22 cellular contexts compared by ENCODE assay signal in the genomic region with DNA sequence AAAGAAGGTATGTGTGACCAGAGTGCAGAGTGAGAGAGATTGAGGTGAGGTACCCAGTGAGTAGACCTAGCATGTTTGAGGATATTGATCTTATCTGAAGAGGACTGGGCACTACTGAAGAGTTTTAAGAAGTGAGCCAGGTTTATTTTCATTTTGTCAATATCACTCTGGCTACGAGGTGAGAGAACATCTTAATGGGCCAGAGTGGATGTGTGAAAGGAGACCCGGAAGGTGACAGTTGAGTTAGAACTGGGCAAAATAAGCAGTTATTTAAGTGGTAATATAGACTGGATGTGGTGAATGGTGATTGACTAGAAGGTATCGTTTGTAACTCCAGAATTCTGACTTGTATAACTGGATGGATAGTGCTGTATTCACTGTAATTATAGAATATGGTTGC.
DNase-seq lines count a peak whose midpoint lies in the region; ATAC-seq, FAIRE-seq and TF ChIP-seq lines count a peak whose summit lies in the region.
"Had no signal": no experiment of that assay in that cellular context is flagged by ENCODE, and none has a peak within 500 bp of the region (broad histone marks: within the 10 kb centered on the region; RNA-seq: fewer than 3 reads in every experiment).

No MANE protein-coding gene starts in this region.

- ATAC-seq in HepG2 (no peak), right lobe of liver (no peak), natural killer cell (peak; percentile 77 to 87 (median 85))
- no peak for ATAC-seq in activated T-cell treated with anti-CD3 and anti-CD28 coated beads, Interleukin-2, amount 50 U/mL, for 4 hours
- ATAC-seq: A549, HCT116 had no signal

- CTCF ChIA-PET in HepG2 (lab: Yijun Ruan, JAX; ENCODE audit: low intra/inter-chr PET ratio, low total read pairs), result no interaction called here

- H3K27me3 ChIP-seq in HepG2 (ENCODE audit: control insufficient read depth in 1 of 2, insufficient read depth in 2 of 2, low read length in 2 of 2) (no peaks in the 10 kb centered on the region), right lobe of liver (no peaks in the 10 kb centered on the region), stomach (no peaks in the 10 kb centered on the region)
- H3K27me3 ChIP-seq: SJCRH30 had no signal

- H3K27ac ChIP-seq in HepG2 (ENCODE audit: extremely low read length, insufficient read depth, low read length) (no peak overlapping the region), right lobe of liver (no peak overlapping the region), stomach (no peak overlapping the region)
- H3K27ac ChIP-seq: A549, SJCRH30 had no signal

- WGBS in HepG2 (ENCODE audit: low lambda C conversion rate), result 95% methylated on average over 3 of the region's 3 CpGs
- 98% methylated on average over 3 of the region's 3 CpGs for WGBS in right lobe of liver (ENCODE audit: insufficient coverage, low coverage, low lambda C conversion rate, missing lambda C conversion rate)
- WGBS in stomach, 5 donors, result 80 to 100% (median 95%) methylated on average over 3 of the region's 3 CpGs

- H3K9ac ChIP-seq in HepG2 (ENCODE audit: insufficient read depth, low read depth, low read length), result no peak overlapping the region

- H3K4me1 ChIP-seq in HepG2 (ENCODE audit: insufficient read depth, low read length) (no peaks in the 10 kb centered on the region), right lobe of liver (no peaks in the 10 kb centered on the region), stomach (peaks cover 0 to 28% (median 7%) of the 10 kb centered on the region in 4 donors)
- H3K4me1 ChIP-seq: A549, SJCRH30 had no signal

- TF ChIP-seq EP300 in HepG2 (IDR thresholded peaks at IDR 0.05; ENCODE audit: low read depth in 2 of 2, low read length in 2 of 2) (no peak), HepG2 (CRISPR knock-in tag; IDR thresholded peaks at IDR 0.05; ENCODE audit: borderline replicate concordance) (no peak), stomach (IDR thresholded peaks at IDR 0.05) (no peak)

- POLR2A ChIA-PET in HepG2 (lab: Yijun Ruan, JAX), result no interaction called here

- no peak overlapping the region for H3K4me3 ChIP-seq in HepG2 (replicated peaks in 1 of 3; ENCODE audit: insufficient read depth in 1 of 3, low read depth in 2 of 3, low read length in 3 of 3)
- H3K4me3 ChIP-seq in right lobe of liver, result no peak overlapping the region
- no peak overlapping the region for H3K4me3 ChIP-seq in stomach
- H3K4me3 ChIP-seq: A549, SJCRH30 had no signal

- peaks cover 1 to 10% of the 10 kb centered on the region in 2 experiments; a peak in 4 of 5 replicates for H3K36me3 ChIP-seq in HepG2 (replicated peaks in 1 of 2; ENCODE audit: control insufficient read depth in 1 of 2, insufficient read depth in 2 of 2, low read length in 2 of 2)
- H3K36me3 ChIP-seq in right lobe of liver, result peaks cover 0 to 2% (median 0%) of the 10 kb centered on the region in 4 donors
- peaks cover 0 to 3% (median 0%) of the 10 kb centered on the region in 4 donors for H3K36me3 ChIP-seq in stomach

- H3K36me3 Mint-ChIP-seq in endothelial cell (ENCODE audit: low read depth, unreplicated experiment) (peaks cover 24% of the 10 kb centered on the region), natural killer cell (no peaks in the 10 kb centered on the region)
- peaks cover 7% of the 10 kb centered on the region for H3K36me3 Mint-ChIP-seq in activated T-cell treated with anti-CD3 and anti-CD28 coated beads, Interleukin-2, amount 50 U/mL, for 4 hours (ENCODE audit: insufficient read depth)

- H3K4me2 ChIP-seq in HepG2 (ENCODE audit: low read depth, low read length), result no peak overlapping the region
- H3K4me2 ChIP-seq: A549 had no signal

- H3K79me2 ChIP-seq in HepG2 (ENCODE audit: insufficient read depth, low read length), result peaks cover 8% of the 10 kb centered on the region

- DNase-seq in HepG2 (ENCODE audit: low spot score) (no peak), right lobe of liver (no peak), endothelial cell (ENCODE audit: low spot score) (no peak), natural killer cell (no peak), NCI-H1048 (lab: John Stamatoyannopoulos, UW) (no peak), stomach (no peak)
- no peak for DNase-seq in activated T-cell treated with anti-CD3 and anti-CD28 coated beads, Interleukin-2, amount 50 U/mL, for 4 hours
- DNase-seq in activated effector memory CD4-positive, alpha-beta T cell treated with Interleukin-2 at 50 U/mL for 16 hours, result no peak
- DNase-seq: GOT3; Karpas-422; NCI-H1436; NCI-H187 treated with DMSO at 0.1 percent for 48 hours; NCI-H510A treated with DMSO at 0.1 percent for 48 hours; NCI-H774; NK-92 treated with Interleukin-12 subunit alpha and Interleukin-12 subunit beta, amount 100 ng/mL, for 24 hours; SJCRH30 had no signal

- TF ChIP-seq RAD21 in HepG2 (CRISPR knock-in tag; IDR thresholded peaks at IDR 0.05), result no peak

- H3K27ac Mint-ChIP-seq in endothelial cell (ENCODE audit: unreplicated experiment) (peak overlapping the region; percentile 88), natural killer cell (peak overlapping the region; percentile 52 to 68)
- H3K27ac Mint-ChIP-seq: B cell had no signal

- H3K4me3 Mint-ChIP-seq in endothelial cell (ENCODE audit: unreplicated experiment) (peak overlapping the region; percentile 57), natural killer cell (peak overlapping the region; percentile 29)
- no peak overlapping the region for H3K4me3 Mint-ChIP-seq in activated T-cell treated with anti-CD3 and anti-CD28 coated beads, Interleukin-2, amount 50 U/mL, for 4 hours
- H3K4me3 Mint-ChIP-seq: B cell, CD14-positive monocyte had no signal

- peaks cover 36% of the 10 kb centered on the region for H3K4me1 Mint-ChIP-seq in endothelial cell (ENCODE audit: unreplicated experiment)
- peaks cover 34 to 45% of the 10 kb centered on the region in 2 donors for H3K4me1 Mint-ChIP-seq in natural killer cell
- peaks cover 10% of the 10 kb centered on the region for H3K4me1 Mint-ChIP-seq in activated T-cell treated with anti-CD3 and anti-CD28 coated beads, Interleukin-2, amount 50 U/mL, for 4 hours (ENCODE audit: low read depth)

- no peak for TF ChIP-seq POLR2A in HepG2 (IDR thresholded peaks at IDR 0.05; ENCODE audit: insufficient read depth in 1 of 2, low read depth in 2 of 2, low read length in 2 of 2)
- no peak for TF ChIP-seq POLR2A in right lobe of liver (IDR thresholded peaks at IDR 0.05)
- no peak for TF ChIP-seq POLR2A in stomach (IDR thresholded peaks at IDR 0.05)

- in situ Hi-C loops in HepG2 (cut with HindIII; ENCODE audit: extremely low pct_ligation_motif_present, low pct_unique_long_range_greater_than_20kb), result loop anchor here (10.0 kb wide), 1 partner anchor 114 kb away; no protein-coding TSS in a partner anchor

- no peaks in the 10 kb centered on the region for H3K9me3 ChIP-seq in HepG2 (ENCODE audit: low read length)
- no peaks in the 10 kb centered on the region for H3K9me3 ChIP-seq in right lobe of liver
- H3K9me3 ChIP-seq in stomach, result no peaks in the 10 kb centered on the region
- H3K9me3 ChIP-seq: A549, SJCRH30 had no signal

- no peak for TF ChIP-seq CTCF in HepG2 (CRISPR knock-in tag; IDR thresholded peaks at IDR 0.05)
- TF ChIP-seq CTCF in right lobe of liver (IDR thresholded peaks at IDR 0.05), result no peak
- TF ChIP-seq CTCF in endothelial cell (IDR thresholded peaks at IDR 0.05; ENCODE audit: unreplicated experiment), result no peak
- no peak for TF ChIP-seq CTCF in natural killer cell (IDR thresholded peaks at IDR 0.05)
- TF ChIP-seq CTCF in stomach (IDR thresholded peaks at IDR 0.05), result no peak

- H4K20me1 ChIP-seq in HepG2 (ENCODE audit: insufficient read depth, low read length), result no peaks in the 10 kb centered on the region

- no peak for FAIRE-seq in HepG2 (lab: Jason Lieb, UNC)
- FAIRE-seq: A549, G401.6, GM12892 had no signal

- TSS peak; percentile 4 for BruUV-seq in HepG2 (replicated peaks; lab: Mats Ljungman, UMichigan)

- intact Hi-C loops in HepG2 (cut with micrococcal nuclease; ENCODE audit: unreplicated experiment) (no loop called here), right lobe of liver (cut with DNase I) (no loop called here), natural killer cell (cut with micrococcal nuclease) (no loop called here), stomach (cut with DNase I; ENCODE audit: low total_unique reads) (no loop called here)

- H3K9me3 Mint-ChIP-seq in endothelial cell (ENCODE audit: unreplicated experiment) (no peaks in the 10 kb centered on the region), natural killer cell (no peaks in the 10 kb centered on the region)
- H3K9me3 Mint-ChIP-seq in activated T-cell treated with anti-CD3 and anti-CD28 coated beads, Interleukin-2, amount 50 U/mL, for 4 hours, result no peaks in the 10 kb centered on the region
- H3K9me3 Mint-ChIP-seq: CD14-positive monocyte had no signal

- H3K27me3 Mint-ChIP-seq in endothelial cell (ENCODE audit: unreplicated experiment) (peaks cover 30% of the 10 kb centered on the region), natural killer cell (ENCODE audit: low read depth in 2 of 2) (no peaks in the 10 kb centered on the region)
- H3K27me3 Mint-ChIP-seq in activated T-cell treated with anti-CD3 and anti-CD28 coated beads, Interleukin-2, amount 50 U/mL, for 4 hours (ENCODE audit: low read depth), result no peaks in the 10 kb centered on the region
- H3K27me3 Mint-ChIP-seq: B cell had no signal

- H2AFZ ChIP-seq in HepG2 (ENCODE audit: low read length), result no peak overlapping the region

TF ChIP-seq in HepG2, 621 proteins besides CTCF, POLR2A, EP300 and RAD21 (continues in another document):
- TF ChIP-seq, protein P1, sequence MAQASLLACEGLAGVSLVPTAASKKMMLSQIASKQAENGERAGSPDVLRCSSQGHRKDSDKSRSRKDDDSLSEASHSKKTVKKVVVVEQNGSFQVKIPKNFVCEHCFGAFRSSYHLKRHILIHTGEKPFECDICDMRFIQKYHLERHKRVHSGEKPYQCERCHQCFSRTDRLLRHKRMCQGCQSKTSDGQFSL (CRISPR knock-in tag; IDR thresholded peaks at IDR 0.05), result no peak
- TF ChIP-seq ZEB1 (IDR thresholded peaks at IDR 0.05; ENCODE audit: insufficient replicate concordance, low read depth) (no peak), ZNF17 (CRISPR knock-in tag; IDR thresholded peaks at IDR 0.05) (no peak), TSC22D2 (CRISPR knock-in tag; IDR thresholded peaks at IDR 0.05; ENCODE audit: borderline replicate concordance) (no peak), ZSCAN21 (CRISPR knock-in tag; IDR thresholded peaks at IDR 0.05; ENCODE audit: borderline replicate concordance) (no peak)

Comparison
In these comparisons a context has a peak if more than half of its experiments do, and no peak if none do; other contexts are left out.
1. ATAC-seq: peak in natural killer cell (3 of 3); none in HepG2 (single experiment), right lobe of liver (0 of 4) and activated T-cell treated with anti-CD3 and anti-CD28 coated beads, Interleukin-2, amount 50 U/mL, for 4 hours (0 of 2).